11 cellular contexts compared by ENCODE assay signal in the genomic region with DNA sequence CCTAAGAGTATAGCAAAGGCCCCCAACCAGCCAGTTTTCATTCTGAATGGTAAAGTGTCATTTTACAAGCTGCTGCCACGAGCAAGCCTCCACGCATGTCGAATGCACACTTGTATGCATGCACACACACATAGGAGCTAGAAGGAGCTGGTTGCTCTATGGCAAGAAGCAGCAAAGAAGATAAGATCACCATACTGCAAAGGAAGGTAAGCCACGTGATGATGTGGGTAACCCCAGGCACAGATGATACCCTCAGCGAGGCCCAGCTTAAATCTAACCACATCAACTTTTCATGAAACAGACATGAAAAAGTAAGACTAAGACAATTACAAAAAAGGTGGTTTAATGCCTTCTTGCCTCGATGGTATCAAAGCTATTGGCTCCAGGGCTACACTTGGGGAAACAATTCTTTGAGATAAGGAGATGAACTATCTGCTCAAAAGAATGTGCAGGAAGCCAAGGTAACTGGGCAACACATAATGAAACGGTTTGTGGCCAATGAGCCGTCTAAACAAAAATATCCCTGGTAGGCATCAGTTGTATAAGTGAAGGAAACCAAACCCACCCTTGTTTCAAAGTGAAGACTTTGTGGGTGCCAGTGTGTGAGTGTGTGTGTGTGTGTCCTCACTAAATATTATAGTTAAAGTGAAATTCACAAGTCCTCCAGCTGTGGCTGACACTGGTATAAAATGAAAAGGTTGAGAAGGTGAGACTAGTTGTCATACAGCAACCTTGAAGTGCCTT.
DNase-seq lines count a peak whose midpoint lies in the region; ATAC-seq and TF ChIP-seq lines count a peak whose summit lies in the region.
"Had no signal": no experiment of that assay in that cellular context is flagged by ENCODE, and none has a peak within 500 bp of the region (broad histone marks: within the 10 kb centered on the region; RNA-seq: fewer than 3 reads in every experiment).

No MANE protein-coding gene starts in this region.

- H3K4me1 ChIP-seq in mucosa of descending colon (ENCODE audit: low read depth) (no peaks in the 10 kb centered on the region), upper lobe of right lung (peaks cover 7% of the 10 kb centered on the region)

- H3K9me3 ChIP-seq in mucosa of descending colon (no peaks in the 10 kb centered on the region), upper lobe of right lung (no peaks in the 10 kb centered on the region)

- peak; percentile 64 for DNase-seq in activated gamma-delta T cell treated with Interleukin-2 at 50 U/mL for 16 hours
- no peak for DNase-seq in activated gamma-delta T cell (lab: John Stamatoyannopoulos, UW)
- peak; percentile 37 for DNase-seq in activated T-helper 1 cell treated with Interleukin-2 at 50 U/mL for 16 hours (ENCODE audit: low read depth)
- DNase-seq in mucosa of descending colon: peak in 1 of 3 donors; percentile 49
- no peak for DNase-seq in upper lobe of right lung
- DNase-seq in COLO668 (lab: John Stamatoyannopoulos, UW; ENCODE audit: unreplicated experiment): no peak
- no peak for DNase-seq in left lobe of liver (ENCODE audit: low spot score)
- DNase-seq: 8988T, DMS153, MV-4-11 had no signal

- H3K4me3 ChIP-seq in mucosa of descending colon (no peak overlapping the region), upper lobe of right lung (no peak overlapping the region)

- intact Hi-C loops in mucosa of descending colon (cut with DNase I, micrococcal nuclease): no loop called here
- intact Hi-C loops in upper lobe of right lung (cut with DNase I): no loop called here

- ATAC-seq in mucosa of descending colon (peak; percentile 69), upper lobe of right lung (peak; percentile 25), GM21367 (IDR thresholded peaks at IDR 0.05; ENCODE audit: unreplicated experiment) (no peak), left lobe of liver (no peak)

- no peaks in the 10 kb centered on the region for H3K27me3 ChIP-seq in upper lobe of right lung

- no peak for TF ChIP-seq CTCF in mucosa of descending colon (IDR thresholded peaks at IDR 0.05)
- TF ChIP-seq CTCF in upper lobe of right lung (IDR thresholded peaks at IDR 0.05): no peak

- H3K36me3 ChIP-seq in mucosa of descending colon (ENCODE audit: low read depth): no peaks in the 10 kb centered on the region
- H3K36me3 ChIP-seq in upper lobe of right lung: no peaks in the 10 kb centered on the region

- no peak overlapping the region for H3K27ac ChIP-seq in upper lobe of right lung

Comparison
In these comparisons a context has a peak if more than half of its experiments do, and no peak if none do; other contexts are left out.
1. DNase-seq: peak in activated gamma-delta T cell treated with Interleukin-2 at 50 U/mL for 16 hours (single experiment) and activated T-helper 1 cell treated with Interleukin-2 at 50 U/mL for 16 hours (single experiment); none in activated gamma-delta T cell (single experiment), upper lobe of right lung (single experiment), COLO668 (single experiment) and left lobe of liver (single experiment).
2. ATAC-seq: peak in mucosa of descending colon (single experiment) and upper lobe of right lung (single experiment); none in GM21367 (single experiment) and left lobe of liver (single experiment).